ENCODE assay signal across 19 cellular contexts in genomic region chr20:33740189-33740588, GRCh38. TPM values are rescaled to one million over a fixed set of nuclear protein-coding genes. Genes with fewer than 3 reads are reported as not detected.
DNase-seq lines count a peak whose midpoint lies in the region; ATAC-seq and TF ChIP-seq lines count a peak whose summit lies in the region.
"Had no signal": no experiment of that assay in that cellular context is flagged by ENCODE, and none has a peak within 500 bp of the region (broad histone marks: within the 10 kb centered on the region; RNA-seq: fewer than 3 reads in every experiment).

No MANE protein-coding gene starts in this region.

- H3K4me3 ChIP-seq in IMR-90 (ENCODE audit: insufficient read depth, low read depth, low read length) = no peak overlapping the region
- no peak overlapping the region for H3K4me3 ChIP-seq in fibroblast of villous mesenchyme (ENCODE audit: low read depth, low read length)
- H3K4me3 ChIP-seq: BLaER1 treated with 17β-estradiol and CSF1 and Interleukin-3, amounts not matched to agents 10 nM and 100 nM; GM23338 had no signal

- no peak overlapping the region for H4K91ac ChIP-seq in IMR-90 (ENCODE audit: insufficient read depth, low read depth, low read length)

- dilution Hi-C loops in IMR-90 (cut with HindIII; ENCODE audit: low sequenced_read_pairs, unreplicated experiment) = no loop called here

- H4K5ac ChIP-seq in IMR-90 (ENCODE audit: low read depth, low read length) = no peak overlapping the region

- H2BK15ac ChIP-seq in IMR-90 (ENCODE audit: low read depth, low read length) = no peak overlapping the region

- no peak overlapping the region for H3K4ac ChIP-seq in IMR-90 (ENCODE audit: low read depth, low read length)

- peak overlapping the region; percentile 3 for H3K27ac Mint-ChIP-seq in stimulated activated naive B cell treated with anti-CD40 and anti-IgM and Interleukin-4, amounts not matched to agents 10 μg/mL and 1 μg/mL and 100 μg/mL, for 72 hours
- H3K27ac Mint-ChIP-seq in activated CD8-positive, alpha-beta T cell treated with anti-CD3 and anti-CD28 coated beads for 36 hours = no peak overlapping the region
- H3K27ac Mint-ChIP-seq: CD4-positive, alpha-beta T cell; CD8-positive, alpha-beta memory T cell; GM23338 had no signal

- peaks cover 9 to 18% of the 10 kb centered on the region in 2 experiments; a peak in 3 of 4 replicates for H3K79me1 ChIP-seq in IMR-90 (ENCODE audit: low read depth in 1 of 2, low read length in 2 of 2)

- peaks cover 8 to 13% of the 10 kb centered on the region in 2 donors for H3K9me3 Mint-ChIP-seq in stimulated activated naive B cell treated with anti-CD40 and anti-IgM and Interleukin-4, amounts not matched to agents 10 μg/mL and 1 μg/mL and 100 μg/mL, for 72 hours
- peaks cover 15% of the 10 kb centered on the region for H3K9me3 Mint-ChIP-seq in activated CD8-positive, alpha-beta T cell treated with anti-CD3 and anti-CD28 coated beads for 36 hours

- no peak overlapping the region for H2BK5ac ChIP-seq in IMR-90 (ENCODE audit: low read depth, low read length, poor library complexity, severe bottlenecking)

- TF ChIP-seq CTCF in IMR-90 (conservative IDR thresholded peaks at IDR 0.05; ENCODE audit: low read depth, low read length) = no peak
- TF ChIP-seq CTCF in fibroblast of villous mesenchyme (IDR thresholded peaks at IDR 0.05; ENCODE audit: insufficient read depth, low read depth, low read length) = no peak
- no peak for TF ChIP-seq CTCF in activated CD8-positive, alpha-beta T cell treated with anti-CD3 and anti-CD28 coated beads for 36 hours (IDR thresholded peaks at IDR 0.05)

- H3K4me3 Mint-ChIP-seq in stimulated activated naive B cell treated with anti-CD40 and anti-IgM and Interleukin-4, amounts not matched to agents 10 μg/mL and 1 μg/mL and 100 μg/mL, for 72 hours = no peak overlapping the region
- no peak overlapping the region for H3K4me3 Mint-ChIP-seq in activated CD8-positive, alpha-beta T cell treated with anti-CD3 and anti-CD28 coated beads for 36 hours
- H3K4me3 Mint-ChIP-seq: CD14-positive monocyte; CD4-positive, alpha-beta T cell; CD8-positive, alpha-beta memory T cell; GM23338; H9 had no signal

- no peaks in the 10 kb centered on the region for H3K27me3 Mint-ChIP-seq in stimulated activated naive B cell treated with anti-CD40 and anti-IgM and Interleukin-4, amounts not matched to agents 10 μg/mL and 1 μg/mL and 100 μg/mL, for 72 hours
- no peaks in the 10 kb centered on the region for H3K27me3 Mint-ChIP-seq in activated CD8-positive, alpha-beta T cell treated with anti-CD3 and anti-CD28 coated beads for 36 hours
- H3K27me3 Mint-ChIP-seq: CD4-positive, alpha-beta T cell; CD8-positive, alpha-beta memory T cell had no signal

- TF ChIP-seq POLR2A in IMR-90 (IDR thresholded peaks at IDR 0.05; ENCODE audit: low read depth, low read length) = no peak

- POLR2A ChIA-PET in IMR-90 (lab: Charles Lee; ENCODE audit: unreplicated experiment) = no interaction called here
- POLR2A ChIA-PET in activated CD8-positive, alpha-beta T cell treated with anti-CD3 and anti-CD28 coated beads for 36 hours (lab: Charles Lee) = no interaction called here

- DNase-seq in EH (ENCODE audit: low read depth) (peak; percentile 41), IMR-90 (peak; percentile 18), fibroblast of villous mesenchyme (ENCODE audit: low read depth) (peak; percentile 10)
- no peak for DNase-seq in stimulated activated naive B cell treated with anti-CD40 and anti-IgM and Interleukin-4, amounts not matched to agents 10 μg/mL and 1 μg/mL and 100 μg/mL, for 72 hours
- no peak for DNase-seq in activated CD8-positive, alpha-beta T cell treated with anti-CD3 and anti-CD28 coated beads for 36 hours
- DNase-seq: AML-193; BE2C; CD4-positive, alpha-beta T cell; CD8-positive, alpha-beta memory T cell; DMS 273 treated with DMSO at 0.1 percent for 48 hours; DMS79; GF-D8; H9 had no signal

- no TSS peak for BruUV-seq in IMR-90 (replicated peaks; lab: Mats Ljungman, UMichigan)

- TF ChIP-seq RAD21 in IMR-90 (IDR thresholded peaks at IDR 0.05; ENCODE audit: low read length) = no peak

- no peak overlapping the region for H3K56ac ChIP-seq in IMR-90 (ENCODE audit: extremely low read depth, insufficient read depth, low read length)

- 0 out of 2 replicates have a peak overlapping the region, but pooled peaks have one; percentile 50 for H2AK5ac ChIP-seq in IMR-90 (ENCODE audit: low read depth, low read length)

- no peak overlapping the region for H3K23ac ChIP-seq in IMR-90 (ENCODE audit: low read depth, low read length)

- H2AFZ ChIP-seq in IMR-90 (replicated peaks; ENCODE audit: low read length, poor library complexity) = no peak overlapping the region
- H2AFZ ChIP-seq: GM23338 had no signal

- no peaks in the 10 kb centered on the region for H4K20me1 ChIP-seq in IMR-90 (ENCODE audit: insufficient read depth, low read length)
- H4K20me1 ChIP-seq: BLaER1 treated with 17β-estradiol and CSF1 and Interleukin-3, amounts not matched to agents 10 nM and 100 nM had no signal

- H3K4me2 ChIP-seq in IMR-90 (ENCODE audit: low read depth, low read length) = no peak overlapping the region
- H3K4me2 ChIP-seq: BLaER1 treated with 17β-estradiol and CSF1 and Interleukin-3, amounts not matched to agents 10 nM and 100 nM; GM23338 had no signal

- H3K36me3 ChIP-seq in IMR-90 (ENCODE audit: control insufficient read depth, insufficient read depth, low read length) = peaks cover 1% of the 10 kb centered on the region; the same call in 1 of the 2 replicates
- H3K36me3 ChIP-seq: BE2C had no signal

- peaks cover 2% of the 10 kb centered on the region for H3K4me1 ChIP-seq in IMR-90 (ENCODE audit: control insufficient read depth, insufficient read depth, low read length)
- H3K4me1 ChIP-seq: BE2C had no signal

- H3K9me3 ChIP-seq in IMR-90 (ENCODE audit: control insufficient read depth, insufficient read depth, low read length) = peaks cover 9% of the 10 kb centered on the region

- H4K8ac ChIP-seq in IMR-90 (ENCODE audit: low read depth in 2 of 2, low read length in 2 of 2) = no peak overlapping the region

- H3K36me3 Mint-ChIP-seq in stimulated activated naive B cell treated with anti-CD40 and anti-IgM and Interleukin-4, amounts not matched to agents 10 μg/mL and 1 μg/mL and 100 μg/mL, for 72 hours = peaks cover 15 to 20% of the 10 kb centered on the region in 2 donors
- peaks cover 16% of the 10 kb centered on the region for H3K36me3 Mint-ChIP-seq in activated CD8-positive, alpha-beta T cell treated with anti-CD3 and anti-CD28 coated beads for 36 hours (ENCODE audit: low read depth)

- intact Hi-C loops in IMR-90 (cut with micrococcal nuclease) = no loop called here
- intact Hi-C loops in activated CD8-positive, alpha-beta T cell treated with anti-CD3 and anti-CD28 coated beads for 36 hours (cut with micrococcal nuclease) = no loop called here

- H3K18ac ChIP-seq in IMR-90 (ENCODE audit: low read depth, low read length) = no peak overlapping the region

- no peak overlapping the region for H2AK9ac ChIP-seq in IMR-90 (replicated peaks; ENCODE audit: low read depth, low read length, poor library complexity)

- in situ Hi-C loops in IMR-90 (cut with MboI; ENCODE audit: low sequenced_read_pairs) = no loop called here

- H2BK20ac ChIP-seq in IMR-90 (ENCODE audit: low read depth, low read length) = no peak overlapping the region

- no peak overlapping the region for H3K9ac ChIP-seq in IMR-90 (ENCODE audit: low read depth, low read length)
- H3K9ac ChIP-seq: BLaER1 treated with 17β-estradiol and CSF1 and Interleukin-3, amounts not matched to agents 10 nM and 100 nM had no signal

- CTCF ChIA-PET in IMR-90 (lab: Yijun Ruan, JAX) = no interaction called here
- CTCF ChIA-PET in activated CD8-positive, alpha-beta T cell treated with anti-CD3 and anti-CD28 coated beads for 36 hours (lab: Charles Lee) = no interaction called here

- H3K27ac ChIP-seq in IMR-90 (ENCODE audit: insufficient read depth, low read length) = no peak overlapping the region
- H3K27ac ChIP-seq: BLaER1 treated with 17β-estradiol and CSF1 and Interleukin-3, amounts not matched to agents 10 nM and 100 nM had no signal

- no CpG with 5 or more reads among the region's 1 CpG for WGBS in IMR-90 (ENCODE audit: extremely low coverage in 2 of 2, insufficient read length in 1 of 2), 2 experiments

- peaks cover 5% of the 10 kb centered on the region; the same call in 1 of the 2 replicates for H3K9me1 ChIP-seq in IMR-90 (ENCODE audit: insufficient read depth, low read length)

- H3K14ac ChIP-seq in IMR-90 (replicated peaks; ENCODE audit: low read depth, low read length) = no peak overlapping the region; the same call in 1 of the 2 replicates

- no peak overlapping the region for H2BK120ac ChIP-seq in IMR-90 (ENCODE audit: low read depth, low read length)

- ATAC-seq in IMR-90 (ENCODE audit: low read depth) (peak; percentile 51), HG03442 (IDR thresholded peaks at IDR 0.05; ENCODE audit: unreplicated experiment) (no peak), GM19467 (IDR thresholded peaks at IDR 0.05; ENCODE audit: unreplicated experiment) (no peak)
- no peak for ATAC-seq in stimulated activated naive B cell treated with anti-CD40 and anti-IgM and Interleukin-4, amounts not matched to agents 10 μg/mL and 1 μg/mL and 100 μg/mL, for 72 hours (replicated peaks)
- no peak for ATAC-seq in activated CD8-positive, alpha-beta T cell treated with anti-CD3 and anti-CD28 coated beads for 36 hours
- ATAC-seq: GM23338, HCT116 had no signal

- H3K4me1 Mint-ChIP-seq in stimulated activated naive B cell treated with anti-CD40 and anti-IgM and Interleukin-4, amounts not matched to agents 10 μg/mL and 1 μg/mL and 100 μg/mL, for 72 hours = no peaks in the 10 kb centered on the region
- no peaks in the 10 kb centered on the region for H3K4me1 Mint-ChIP-seq in activated CD8-positive, alpha-beta T cell treated with anti-CD3 and anti-CD28 coated beads for 36 hours (ENCODE audit: low read depth)

- no peaks in the 10 kb centered on the region for H3K27me3 ChIP-seq in IMR-90 (ENCODE audit: control insufficient read depth, insufficient read depth, low read length)
- H3K27me3 ChIP-seq: BE2C; BLaER1 treated with 17β-estradiol and CSF1 and Interleukin-3, amounts not matched to agents 10 nM and 100 nM had no signal

RNA-seq across cellular contexts. Expression of gene ZNF341, which starts 8.4 kb away (rescaled TPM):
- 1.1 TPM in 2 replicates for total RNA-seq in IMR-90 (2012; rRNA removed)
- polyA plus RNA-seq in IMR-90 (2012; rRNA removed) = 3.4 TPM in 2 replicates
- polyA plus RNA-seq in IMR-90 (2012; cell fraction: cytosol; rRNA removed) = 2.0 and 2.9 TPM in 2 replicates
- polyA plus RNA-seq in IMR-90 (2012; cell fraction: nucleus; rRNA removed; ENCODE audit: low replicate concordance) = 7.7 and 17.8 TPM in 2 replicates
- 0.64 and 1.3 TPM in 2 replicates for total RNA-seq in fibroblast of villous mesenchyme
- total RNA-seq in activated CD8-positive, alpha-beta T cell treated with anti-CD3 and anti-CD28 coated beads for 36 hours = 1 to 10 TPM; 4.3 to 5.0 TPM

RNA-seq across cellular contexts. Expression of gene PXMP4, which starts 20.1 kb away (rescaled TPM):
- 2.2 and 3.6 TPM in 2 replicates for total RNA-seq in IMR-90 (2012; rRNA removed)
- polyA plus RNA-seq in IMR-90 (2012; rRNA removed) = 7.1 TPM in 2 replicates
- polyA plus RNA-seq in IMR-90 (2012; cell fraction: cytosol; rRNA removed) = 4.9 and 10.3 TPM in 2 replicates
- 2.7 and 4.5 TPM in 2 replicates for polyA plus RNA-seq in IMR-90 (2012; cell fraction: nucleus; rRNA removed; ENCODE audit: low replicate concordance)
- 3.9 and 5.2 TPM in 2 replicates for total RNA-seq in fibroblast of villous mesenchyme
- 1 to 10 TPM; 6.9 to 7.3 TPM for total RNA-seq in activated CD8-positive, alpha-beta T cell treated with anti-CD3 and anti-CD28 coated beads for 36 hours

RNA-seq across cellular contexts. Expression of gene E2F1, which starts 54.0 kb away (rescaled TPM):
- total RNA-seq in IMR-90 (2012; rRNA removed) (10.6 and 10.9 TPM in 2 replicates), fibroblast of villous mesenchyme (7.1 and 7.3 TPM in 2 replicates)
- 14.0 and 14.6 TPM in 2 replicates for polyA plus RNA-seq in IMR-90 (2012; rRNA removed)
- polyA plus RNA-seq in IMR-90 (2012; cell fraction: cytosol; rRNA removed) = 9.9 and 10.2 TPM in 2 replicates
- 13.7 and 30.1 TPM in 2 replicates for polyA plus RNA-seq in IMR-90 (2012; cell fraction: nucleus; rRNA removed; ENCODE audit: low replicate concordance)
- 10 to 100 TPM; 71.2 to 72.0 TPM for total RNA-seq in activated CD8-positive, alpha-beta T cell treated with anti-CD3 and anti-CD28 coated beads for 36 hours

Comparison
In these comparisons a context has a peak if more than half of its experiments do, and no peak if none do; other contexts are left out.
1. DNase-seq: peak in EH (single experiment), IMR-90 (single experiment) and fibroblast of villous mesenchyme (single experiment); none in stimulated activated naive B cell treated with anti-CD40 and anti-IgM and Interleukin-4, amounts not matched to agents 10 μg/mL and 1 μg/mL and 100 μg/mL, for 72 hours (single experiment) and activated CD8-positive, alpha-beta T cell treated with anti-CD3 and anti-CD28 coated beads for 36 hours (single experiment).